Comparison of ENCODE assay signal across 9 cellular contexts in genomic region chr3:25033407-25034029, GRCh38.
DNase-seq lines count a peak whose midpoint lies in the region; ATAC-seq, FAIRE-seq and TF ChIP-seq lines count a peak whose summit lies in the region.
"Had no signal": no experiment of that assay in that cellular context is flagged by ENCODE, and none has a peak within 500 bp of the region (broad histone marks: within the 10 kb centered on the region; RNA-seq: fewer than 3 reads in every experiment).

No MANE protein-coding gene starts in this region.

- ATAC-seq in GM18517 (IDR thresholded peaks at IDR 0.05; ENCODE audit: unreplicated experiment), result peak; percentile 86
- ATAC-seq in HG02981 (IDR thresholded peaks at IDR 0.05; ENCODE audit: unreplicated experiment), result peak; percentile 85
- peak; percentile 41; the same call in 1 of the 3 replicates for ATAC-seq in K562

- POLR2A ChIA-PET in K562 (lab: Yijun Ruan, JAX), result interaction anchor here (0.7 kb wide), 1 partner anchor 102 kb away, joined by 3 read pairs; no protein-coding TSS in a partner anchor

- 27% methylated on average over 6 of the region's 6 CpGs for WGBS in K562 (ENCODE audit: insufficient coverage, low coverage, missing lambda C conversion rate)

- CTCF ChIA-PET in K562 (lab: Yijun Ruan, JAX; ENCODE audit: low intra/inter-chr PET ratio), result no interaction called here

- H3K9me3 ChIP-seq in K562 (replicated peaks; ENCODE audit: control insufficient read depth, insufficient read depth, low read depth, low read length), result peaks cover 4% of the 10 kb centered on the region; the same call in 1 of the 2 replicates
- no peaks in the 10 kb centered on the region for H3K9me3 ChIP-seq in kidney (ENCODE audit: control insufficient read depth in 1 of 2, low read length in 2 of 2)

- no peak for TF ChIP-seq POLR2A in K562 (conservative IDR thresholded peaks at IDR 0.05)

- H3K36me3 Mint-ChIP-seq in CD14-positive monocyte, result no peaks in the 10 kb centered on the region

- no peaks in the 10 kb centered on the region for H3K4me1 ChIP-seq in K562 (replicated peaks in 1 of 2; ENCODE audit: control insufficient read depth in 2 of 2, insufficient read depth in 2 of 2, low read length in 2 of 2)
- H3K4me1 ChIP-seq in kidney (ENCODE audit: control insufficient read depth in 1 of 2, insufficient read depth in 1 of 2, low read depth in 1 of 2, low read length in 2 of 2), result peaks cover 0 to 5% of the 10 kb centered on the region in 2 donors

- H3K4me3 Mint-ChIP-seq in CD14-positive monocyte, result no peak overlapping the region
- H3K4me3 Mint-ChIP-seq: activated B cell treated with CpG ODN at 0.5 μM for 24 hours had no signal

- DNase-seq in CD14-positive monocyte (ENCODE audit: low spot score) (no peak), NCI-H2227 treated with DMSO at 0.1 percent for 48 hours (lab: John Stamatoyannopoulos, UW) (peak; percentile 5), K562 (ENCODE audit: extremely low read depth in 1 of 4, low spot score in 3 of 4) (peak in 3 of 4 experiments; percentile 14 to 30 (median 18)), kidney (no peak), NCI-H2196 (lab: John Stamatoyannopoulos, UW; ENCODE audit: unreplicated experiment) (no peak)
- DNase-seq in activated effector memory CD4-positive, alpha-beta T cell treated with Interleukin-2 at 50 U/mL for 16 hours, result no peak
- DNase-seq: activated B cell treated with CpG ODN at 0.5 μM for 24 hours had no signal

- peaks cover 0 to 1% (median 0%) of the 10 kb centered on the region in 7 donors for H3K9me3 Mint-ChIP-seq in CD14-positive monocyte
- H3K9me3 Mint-ChIP-seq: activated B cell treated with CpG ODN at 0.5 μM for 24 hours had no signal

- H3K4me3 ChIP-seq in K562 (no peak overlapping the region), kidney (ENCODE audit: low read length in 2 of 2) (no peak overlapping the region)

- H3K36me3 ChIP-seq in K562 (ENCODE audit: control insufficient read depth, insufficient read depth, low read length) (no peaks in the 10 kb centered on the region), kidney (ENCODE audit: control insufficient read depth in 1 of 2, insufficient read depth in 2 of 2, low read length in 2 of 2) (no peaks in the 10 kb centered on the region)

- no peaks in the 10 kb centered on the region for H3K4me1 Mint-ChIP-seq in CD14-positive monocyte
- H3K4me1 Mint-ChIP-seq: activated B cell treated with CpG ODN at 0.5 μM for 24 hours had no signal

- BruUV-seq in K562 (replicated peaks; lab: Mats Ljungman, UMichigan), result no TSS peak

- H3K9ac ChIP-seq in K562 (ENCODE audit: insufficient read depth in 1 of 2, low read depth in 2 of 2, low read length in 2 of 2) (no peak overlapping the region), kidney (ENCODE audit: low read length in 2 of 2) (no peak overlapping the region)

- FAIRE-seq in K562 (lab: Jason Lieb, UNC) (peak; percentile 52), kidney (lab: Jason Lieb, UNC) (no peak)

- peak in 1 of 2 experiments; percentile 19; a peak in 1 of 4 replicates for TF ChIP-seq RAD21 in K562 (CRISPR knock-in tag; conservative IDR thresholded peaks at IDR 0.05 in 1 of 2, IDR thresholded peaks at IDR 0.05 in 1 of 2)

- no peaks in the 10 kb centered on the region for H3K27me3 ChIP-seq in K562 (ENCODE audit: control insufficient read depth in 2 of 2, insufficient read depth in 2 of 2, low read length in 2 of 2)

- intact Hi-C loops in CD14-positive monocyte (cut with micrococcal nuclease) (no loop called here), K562 (cut with micrococcal nuclease) (no loop called here), kidney (cut with DNase I) (no loop called here)

- H3K4me2 ChIP-seq in K562 (ENCODE audit: insufficient read depth, low read length), result no peak overlapping the region

- H3K27ac ChIP-seq in K562 (ENCODE audit: extremely low read depth, low read depth, low read length), result no peak overlapping the region
- H3K27ac ChIP-seq in kidney (ENCODE audit: low read depth in 2 of 2, low read length in 2 of 2), result no peak overlapping the region

- H3K79me2 ChIP-seq in K562 (ENCODE audit: control insufficient read depth, insufficient read depth, low read length), result no peaks in the 10 kb centered on the region

- no peaks in the 10 kb centered on the region for H3K9me1 ChIP-seq in K562 (ENCODE audit: control insufficient read depth, insufficient read depth, low read length)

- no peak overlapping the region for H3K27ac Mint-ChIP-seq in CD14-positive monocyte
- H3K27ac Mint-ChIP-seq: activated B cell treated with CpG ODN at 0.5 μM for 24 hours had no signal

- in situ Hi-C loops in K562 (cut with MboI), result no loop called here

- TF ChIP-seq CTCF in CD14-positive monocyte (IDR thresholded peaks at IDR 0.05) (peak; percentile 33), K562 (IDR thresholded peaks at IDR 0.05 in 2 of 3, conservative IDR thresholded peaks at IDR 0.05 in 1 of 3; ENCODE audit: insufficient read depth in 2 of 3, low read depth in 1 of 3, low read length in 3 of 3) (peak in 2 of 3 experiments; percentile 21 to 47; a peak in 2 of 6 replicates), kidney (IDR thresholded peaks at IDR 0.05; ENCODE audit: borderline replicate concordance, extremely low read depth, insufficient read depth) (peak; percentile 67)

- no peak overlapping the region for H2AFZ ChIP-seq in K562 (ENCODE audit: low read depth, low read length)

- no peak for TF ChIP-seq EP300 in K562 (IDR thresholded peaks at IDR 0.05; ENCODE audit: low read length)

- H4K20me1 ChIP-seq in K562 (replicated peaks; ENCODE audit: control insufficient read depth, insufficient read depth, low read length), result no peaks in the 10 kb centered on the region

- H3K27me3 Mint-ChIP-seq in CD14-positive monocyte (ENCODE audit: low read depth in 3 of 3), result peaks cover 0 to under 1% (median 0%) of the 10 kb centered on the region in 3 donors
- H3K27me3 Mint-ChIP-seq: activated B cell treated with CpG ODN at 0.5 μM for 24 hours had no signal

TF ChIP-seq in K562, 482 proteins besides CTCF, POLR2A, EP300 and RAD21:
- TF ChIP-seq, protein P1, sequence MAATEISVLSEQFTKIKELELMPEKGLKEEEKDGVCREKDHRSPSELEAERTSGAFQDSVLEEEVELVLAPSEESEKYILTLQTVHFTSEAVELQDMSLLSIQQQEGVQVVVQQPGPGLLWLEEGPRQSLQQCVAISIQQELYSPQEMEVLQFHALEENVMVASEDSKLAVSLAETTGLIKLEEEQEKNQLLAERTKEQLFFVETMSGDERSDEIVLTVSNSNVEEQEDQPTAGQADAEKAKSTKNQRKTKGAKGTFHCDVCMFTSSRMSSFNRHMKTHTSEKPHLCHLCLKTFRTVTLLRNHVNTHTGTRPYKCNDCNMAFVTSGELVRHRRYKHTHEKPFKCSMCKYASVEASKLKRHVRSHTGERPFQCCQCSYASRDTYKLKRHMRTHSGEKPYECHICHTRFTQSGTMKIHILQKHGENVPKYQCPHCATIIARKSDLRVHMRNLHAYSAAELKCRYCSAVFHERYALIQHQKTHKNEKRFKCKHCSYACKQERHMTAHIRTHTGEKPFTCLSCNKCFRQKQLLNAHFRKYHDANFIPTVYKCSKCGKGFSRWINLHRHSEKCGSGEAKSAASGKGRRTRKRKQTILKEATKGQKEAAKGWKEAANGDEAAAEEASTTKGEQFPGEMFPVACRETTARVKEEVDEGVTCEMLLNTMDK (IDR thresholded peaks at IDR 0.05; ENCODE audit: borderline replicate concordance, insufficient read depth, low read depth, low read length, poor library complexity, severe bottlenecking), result peak; percentile 13
- TF ChIP-seq ESRRA (IDR thresholded peaks at IDR 0.05; ENCODE audit: borderline replicate concordance, low read depth), result no peak

Comparison
In these comparisons a context has a peak if more than half of its experiments do, and no peak if none do; other contexts are left out.
1. DNase-seq: peak in NCI-H2227 treated with DMSO at 0.1 percent for 48 hours (single experiment) and K562 (3 of 4); none in CD14-positive monocyte (single experiment), kidney (single experiment), NCI-H2196 (single experiment) and activated effector memory CD4-positive, alpha-beta T cell treated with Interleukin-2 at 50 U/mL for 16 hours (single experiment).
2. Peak in every context shown above with its lines, with median percentiles within 50 percentile points of each other: CTCF ChIP-seq and ATAC-seq.